10 cellular contexts compared by ENCODE assay signal in the genomic region with DNA sequence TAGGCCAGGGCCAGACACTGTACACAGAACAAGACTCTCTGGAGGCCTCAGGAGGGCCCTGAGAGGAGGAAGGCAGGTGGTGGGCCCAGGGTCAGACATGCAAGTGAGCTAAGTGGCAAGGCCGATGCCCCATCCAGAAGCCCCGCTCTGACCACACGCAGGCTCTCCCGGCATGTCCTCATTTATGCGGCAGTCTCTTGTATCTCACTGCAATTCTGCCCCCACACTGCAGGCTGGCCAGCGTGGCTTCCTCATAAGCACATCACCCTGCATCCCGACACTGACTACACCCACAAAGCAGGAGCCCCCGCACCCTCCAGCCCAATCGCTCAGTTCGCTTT. TPM values are rescaled to one million over a fixed set of nuclear protein-coding genes. Genes with fewer than 3 reads are reported as not detected.
DNase-seq lines count a peak whose midpoint lies in the region; ATAC-seq, FAIRE-seq and TF ChIP-seq lines count a peak whose summit lies in the region.
"Had no signal": no experiment of that assay in that cellular context is flagged by ENCODE, and none has a peak within 500 bp of the region (broad histone marks: within the 10 kb centered on the region; RNA-seq: fewer than 3 reads in every experiment).

No MANE protein-coding gene starts in this region.

- no peak for TF ChIP-seq EP300 in upper lobe of left lung (IDR thresholded peaks at IDR 0.05)

- H3K36me3 ChIP-seq in breast epithelium = no peaks in the 10 kb centered on the region
- no peaks in the 10 kb centered on the region for H3K36me3 ChIP-seq in mucosa of descending colon (ENCODE audit: low read depth)
- H3K36me3 ChIP-seq in upper lobe of left lung = peaks cover 0 to 22% (median 2%) of the 10 kb centered on the region in 4 donors

- H3K36me3 Mint-ChIP-seq in activated CD8-positive, alpha-beta memory T cell treated with anti-CD3 and anti-CD28 coated beads, Interleukin-2, amount 10 ng/mL, durations not matched to agents 7 days and 5 days = peaks cover 51% of the 10 kb centered on the region

- intact Hi-C loops in breast epithelium (cut with DNase I; ENCODE audit: low total_unique reads) (no loop called here), mucosa of descending colon (cut with DNase I, micrococcal nuclease) (no loop called here)

- ATAC-seq in activated CD8-positive, alpha-beta memory T cell treated with anti-CD3 and anti-CD28 coated beads, Interleukin-2, amount 10 ng/mL, durations not matched to agents 7 days and 5 days = no peak
- ATAC-seq in mucosa of descending colon = peak; percentile 11
- peak in 1 of 2 donors; percentile 4 for ATAC-seq in upper lobe of left lung (ENCODE audit: low FRiP score in 2 of 2)

- peaks cover 10 to 22% of the 10 kb centered on the region in 2 donors for H3K4me1 ChIP-seq in breast epithelium
- H3K4me1 ChIP-seq in mucosa of descending colon (ENCODE audit: low read depth) = peaks cover 14% of the 10 kb centered on the region
- H3K4me1 ChIP-seq in upper lobe of left lung = peaks cover 64 to 82% (median 73%) of the 10 kb centered on the region in 4 donors

- no peaks in the 10 kb centered on the region for H3K9me3 ChIP-seq in breast epithelium
- no peaks in the 10 kb centered on the region for H3K9me3 ChIP-seq in mucosa of descending colon
- H3K9me3 ChIP-seq in upper lobe of left lung = no peaks in the 10 kb centered on the region

- no peaks in the 10 kb centered on the region for H3K27me3 Mint-ChIP-seq in activated CD8-positive, alpha-beta memory T cell treated with anti-CD3 and anti-CD28 coated beads, Interleukin-2, amount 10 ng/mL, durations not matched to agents 7 days and 5 days

- H3K4me3 Mint-ChIP-seq in activated CD8-positive, alpha-beta memory T cell treated with anti-CD3 and anti-CD28 coated beads, Interleukin-2, amount 10 ng/mL, durations not matched to agents 7 days and 5 days = no peak overlapping the region

- TF ChIP-seq CTCF in breast epithelium (IDR thresholded peaks at IDR 0.05) = no peak
- no peak for TF ChIP-seq CTCF in mucosa of descending colon (IDR thresholded peaks at IDR 0.05)
- peak in 1 of 6 experiments; percentile 9 for TF ChIP-seq CTCF in upper lobe of left lung (IDR thresholded peaks at IDR 0.05)

- peak overlapping the region; percentile 95 for H3K27ac Mint-ChIP-seq in activated CD8-positive, alpha-beta memory T cell treated with anti-CD3 and anti-CD28 coated beads, Interleukin-2, amount 10 ng/mL, durations not matched to agents 7 days and 5 days

- H3K4me3 ChIP-seq in breast epithelium (peak overlapping the region in 1 of 3 donors; percentile 23), mucosa of descending colon (no peak overlapping the region), upper lobe of left lung (no peak overlapping the region)

- no peak for DNase-seq in activated CD8-positive, alpha-beta memory T cell treated with anti-CD3 and anti-CD28 coated beads, Interleukin-2, amount 10 ng/mL, durations not matched to agents 7 days and 5 days
- DNase-seq in activated CD8-positive, alpha-beta memory T cell treated with anti-CD3 and anti-CD28 coated beads, Interleukin-2, amount 50 U/mL, for 48 hours = no peak
- DNase-seq in breast epithelium (ENCODE audit: low spot score in 2 of 2) (no peak), mucosa of descending colon (no peak), upper lobe of left lung (peak; percentile 48 to 63), DMS53 treated with DMSO at 0.1 percent for 48 hours (lab: John Stamatoyannopoulos, UW; ENCODE audit: unreplicated experiment) (no peak), epidermal melanocyte (ENCODE audit: insufficient read length, low spot score) (no peak), GM19239 (ENCODE audit: insufficient read length, low spot score) (no peak)

- TF ChIP-seq POLR2A in breast epithelium (IDR thresholded peaks at IDR 0.05) = no peak
- TF ChIP-seq POLR2A in upper lobe of left lung (IDR thresholded peaks at IDR 0.05) = no peak

- FAIRE-seq in GM19239 (lab: Jason Lieb, UNC) = no peak
- FAIRE-seq: GM18507 had no signal

- peaks cover 64% of the 10 kb centered on the region for H3K4me1 Mint-ChIP-seq in activated CD8-positive, alpha-beta memory T cell treated with anti-CD3 and anti-CD28 coated beads, Interleukin-2, amount 10 ng/mL, durations not matched to agents 7 days and 5 days

- H3K27me3 ChIP-seq in breast epithelium (no peaks in the 10 kb centered on the region), upper lobe of left lung (no peaks in the 10 kb centered on the region)

- 61 to 76% methylated on average over 10 of the region's 10 CpGs for WGBS in upper lobe of left lung, 2 donors

- CTCF ChIA-PET in activated CD8-positive, alpha-beta memory T cell treated with anti-CD3 and anti-CD28 coated beads, Interleukin-2, amount 10 ng/mL, durations not matched to agents 7 days and 5 days (lab: Charles Lee) = interaction anchor here (0.9 kb wide), 2 partner anchors 18 to 253 kb away, joined by 3 to 4 read pairs; a partner anchor contains a TSS

- H3K27ac ChIP-seq in breast epithelium (peak overlapping the region; percentile 90 to 91), upper lobe of left lung (peak overlapping the region; percentile 93 to 95 (median 94))

- no peaks in the 10 kb centered on the region for H3K9me3 Mint-ChIP-seq in activated CD8-positive, alpha-beta memory T cell treated with anti-CD3 and anti-CD28 coated beads, Interleukin-2, amount 10 ng/mL, durations not matched to agents 7 days and 5 days (ENCODE audit: low read depth)

RNA-seq across cellular contexts. Expression of a gene that starts 17.5 kb away (rescaled TPM):
- total RNA-seq in activated CD8-positive, alpha-beta memory T cell treated with anti-CD3 and anti-CD28 coated beads, Interleukin-2, amount 10 ng/mL, durations not matched to agents 7 days and 5 days = 10 to 100 TPM; 66.9 to 73.9 TPM
- total RNA-seq in breast epithelium = 10 to 100 TPM; 13.3 to 15.4 (median 13.8) TPM
- 10 to 100 TPM; 23.9 to 49.5 (median 25.6) TPM for total RNA-seq in mucosa of descending colon
- total RNA-seq in upper lobe of left lung = 10 to 100 TPM; 23.9 to 66.0 (median 43.8) TPM

RNA-seq across cellular contexts. Expression of a gene that starts 40.0 kb away (rescaled TPM):
- not detected for total RNA-seq in activated CD8-positive, alpha-beta memory T cell treated with anti-CD3 and anti-CD28 coated beads, Interleukin-2, amount 10 ng/mL, durations not matched to agents 7 days and 5 days
- total RNA-seq in breast epithelium = not detected
- total RNA-seq in mucosa of descending colon = 1 to 10 TPM in 2 of 3 donors, under 1 TPM in 1; 0.79 to 4.8 (median 3.0) TPM
- not detected for total RNA-seq in upper lobe of left lung
- total RNA-seq: activated CD8-positive, alpha-beta memory T cell treated with anti-CD3 and anti-CD28 coated beads for 36 hours had no signal

Comparison
In these comparisons a context has a peak if more than half of its experiments do, and no peak if none do; other contexts are left out.
1. DNase-seq: peak in upper lobe of left lung (2 of 2); none in activated CD8-positive, alpha-beta memory T cell treated with anti-CD3 and anti-CD28 coated beads, Interleukin-2, amount 10 ng/mL, durations not matched to agents 7 days and 5 days (single experiment), activated CD8-positive, alpha-beta memory T cell treated with anti-CD3 and anti-CD28 coated beads, Interleukin-2, amount 50 U/mL, for 48 hours (single experiment), breast epithelium (0 of 2), mucosa of descending colon (0 of 3), DMS53 treated with DMSO at 0.1 percent for 48 hours (single experiment), epidermal melanocyte (single experiment) and GM19239 (single experiment).